ENCODE assay signal across 1 cellular context in the genomic region with DNA sequence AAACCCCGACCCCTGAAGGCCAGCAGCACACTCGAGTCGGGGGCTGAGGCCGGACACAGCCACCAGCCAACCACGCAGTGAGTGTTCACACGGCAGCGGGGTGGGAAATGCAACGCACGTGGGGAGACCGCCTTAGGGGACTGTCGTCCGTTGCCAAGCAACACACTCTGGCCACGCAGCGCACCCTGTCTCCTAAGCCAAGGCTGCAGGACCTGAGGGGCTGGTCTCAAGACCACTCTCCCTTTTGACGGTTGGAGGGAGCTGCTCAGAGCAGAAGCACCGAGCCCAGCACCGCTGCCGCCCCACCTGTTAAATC.
A peak's percentile ranks its signal among the peaks of the same experiment; 100 is the strongest.
TF ChIP-seq lines count a peak whose summit lies in the region.

No MANE protein-coding gene starts in this region.

TF ChIP-seq in K562, 482 proteins besides CTCF, POLR2A, EP300 and RAD21:
- TF ChIP-seq HDGF (IDR thresholded peaks at IDR 0.05) = no peak
- TF ChIP-seq CBFA2T2 (conservative IDR thresholded peaks at IDR 0.05) = no peak
- peak; percentile 68; the same call in 1 of the 2 replicates for TF ChIP-seq RBFOX2 (IDR thresholded peaks at IDR 0.05; ENCODE audit: low read depth, low read length)
- TF ChIP-seq SIX5 (IDR thresholded peaks at IDR 0.05; ENCODE audit: borderline replicate concordance in 1 of 2, insufficient read depth in 1 of 2, low read depth in 1 of 2, low read length in 2 of 2) = no peak
- no peak for TF ChIP-seq PTBP1 (IDR thresholded peaks at IDR 0.05; ENCODE audit: low read depth, low read length)
- no peak for TF ChIP-seq KDM2B (CRISPR knock-in tag; IDR thresholded peaks at IDR 0.05)
- TF ChIP-seq, protein P1, sequence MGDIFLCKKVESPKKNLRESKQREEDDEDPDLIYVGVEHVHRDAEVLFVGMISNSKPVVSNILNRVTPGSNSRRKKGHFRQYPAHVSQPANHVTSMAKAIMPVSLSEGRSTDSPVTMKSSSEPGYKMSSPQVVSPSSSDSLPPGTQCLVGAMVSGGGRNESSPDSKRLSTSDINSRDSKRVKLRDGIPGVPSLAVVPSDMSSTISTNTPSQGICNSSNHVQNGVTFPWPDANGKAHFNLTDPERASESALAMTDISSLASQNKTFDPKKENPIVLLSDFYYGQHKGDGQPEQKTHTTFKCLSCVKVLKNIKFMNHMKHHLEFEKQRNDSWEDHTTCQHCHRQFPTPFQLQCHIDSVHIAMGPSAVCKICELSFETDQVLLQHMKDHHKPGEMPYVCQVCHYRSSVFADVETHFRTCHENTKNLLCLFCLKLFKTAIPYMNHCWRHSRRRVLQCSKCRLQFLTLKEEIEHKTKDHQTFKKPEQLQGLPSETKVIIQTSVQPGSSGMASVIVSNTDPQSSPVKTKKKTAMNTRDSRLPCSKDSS (IDR thresholded peaks at IDR 0.05; ENCODE audit: low read depth, partially characterized antibody) = no peak
- peak; percentile 69 for TF ChIP-seq POLR2G (IDR thresholded peaks at IDR 0.05; ENCODE audit: low read depth, low read length)
- no peak for TF ChIP-seq THRAP3 (IDR thresholded peaks at IDR 0.05; ENCODE audit: borderline replicate concordance)
